Comparison of ENCODE assay signal across 17 cellular contexts in genomic region chr6:125524356-125524755, GRCh38.
DNase-seq lines count a peak whose midpoint lies in the region; ATAC-seq and TF ChIP-seq lines count a peak whose summit lies in the region.
"Had no signal": no experiment of that assay in that cellular context is flagged by ENCODE, and none has a peak within 500 bp of the region (broad histone marks: within the 10 kb centered on the region; RNA-seq: fewer than 3 reads in every experiment).

No MANE protein-coding gene starts in this region.

- no peak for DNase-seq in endothelial cell (ENCODE audit: low spot score)
- DNase-seq in pons (ENCODE audit: low spot score) = peak; percentile 55
- DNase-seq in immature natural killer cell = no peak
- DNase-seq in testis = no peak
- DNase-seq in Right ventricle myocardium superior = no peak
- DNase-seq in NCI-H1436 (lab: John Stamatoyannopoulos, UW) = no peak
- DNase-seq: ACHN; BE2C; C1 segment of cervical spinal cord; CD4-positive, CD25-positive, alpha-beta regulatory T cell; DMS79 treated with DMSO at 0.1 percent for 48 hours; GF-D8; HCEC 1CT; HFFc6 had no signal

- H3K27ac ChIP-seq in mesodermal cell (ENCODE audit: low read depth, low read length, severe bottlenecking) = peak overlapping the region; percentile 19
- H3K27ac ChIP-seq in testis = no peak overlapping the region
- H3K27ac ChIP-seq: HL-60 had no signal

- WGBS in mesodermal cell (ENCODE audit: insufficient coverage in 2 of 2), 2 experiments = 67% methylated on average over 1 of the region's 2 CpGs; no CpG with 5 or more reads in 1 of the 2 experiments
- WGBS in testis, 2 donors = 26 to 36% methylated on average over 2 of the region's 2 CpGs

- no peak overlapping the region for H3K4me3 ChIP-seq in mesodermal cell (ENCODE audit: extremely low read depth, insufficient read depth, low read length, poor library complexity, severe bottlenecking)
- H3K4me3 ChIP-seq in testis = no peak overlapping the region
- H3K4me3 ChIP-seq: GM23338 had no signal

- TF ChIP-seq POLR2A in testis (IDR thresholded peaks at IDR 0.05) = no peak

- H3K27me3 Mint-ChIP-seq in endothelial cell (ENCODE audit: unreplicated experiment) (peaks cover 3% of the 10 kb centered on the region), immature natural killer cell (ENCODE audit: low read depth in 3 of 3) (peaks cover 2 to 11% (median 5%) of the 10 kb centered on the region in 3 donors)

- peaks cover 40% of the 10 kb centered on the region for H3K4me1 Mint-ChIP-seq in endothelial cell (ENCODE audit: unreplicated experiment)
- no peaks in the 10 kb centered on the region for H3K4me1 Mint-ChIP-seq in immature natural killer cell
- H3K4me1 Mint-ChIP-seq: CD4-positive, CD25-positive, alpha-beta regulatory T cell had no signal

- H3K4me1 ChIP-seq in mesodermal cell (ENCODE audit: control insufficient read depth, insufficient read depth, low read length, poor library complexity, severe bottlenecking) = peaks cover 22% of the 10 kb centered on the region
- H3K4me1 ChIP-seq in testis = peaks cover 9% of the 10 kb centered on the region
- H3K4me1 ChIP-seq: BE2C had no signal

- H3K4me3 Mint-ChIP-seq in endothelial cell (ENCODE audit: unreplicated experiment) = no peak overlapping the region
- no peak overlapping the region for H3K4me3 Mint-ChIP-seq in immature natural killer cell
- H3K4me3 Mint-ChIP-seq: CD4-positive, CD25-positive, alpha-beta regulatory T cell; GM23338; HFFc6 had no signal

- no peaks in the 10 kb centered on the region for H3K27me3 ChIP-seq in testis

- intact Hi-C loops in testis (cut with DNase I; ENCODE audit: low total_unique reads) = no loop called here
- intact Hi-C loops in Right ventricle myocardium superior (cut with DNase I) = no loop called here

- TF ChIP-seq CTCF in endothelial cell (IDR thresholded peaks at IDR 0.05; ENCODE audit: unreplicated experiment) (no peak), testis (IDR thresholded peaks at IDR 0.05) (no peak)

- no peaks in the 10 kb centered on the region for H3K9me3 ChIP-seq in mesodermal cell (ENCODE audit: control insufficient read depth, low read length)
- no peaks in the 10 kb centered on the region for H3K9me3 ChIP-seq in testis
- H3K9me3 ChIP-seq: BE2C had no signal

- H3K36me3 Mint-ChIP-seq in endothelial cell (ENCODE audit: low read depth, unreplicated experiment) = no peaks in the 10 kb centered on the region
- no peaks in the 10 kb centered on the region for H3K36me3 Mint-ChIP-seq in immature natural killer cell
- H3K36me3 Mint-ChIP-seq: CD4-positive, CD25-positive, alpha-beta regulatory T cell had no signal

- H3K27ac Mint-ChIP-seq in endothelial cell (ENCODE audit: unreplicated experiment) (peak overlapping the region; percentile 46), immature natural killer cell (no peak overlapping the region)
- H3K27ac Mint-ChIP-seq: CD4-positive, CD25-positive, alpha-beta regulatory T cell; GM23338; HFFc6 had no signal

- ATAC-seq in Right ventricle myocardium superior (ENCODE audit: poor library complexity) = no peak
- ATAC-seq: GM23338 had no signal

- H3K9me3 Mint-ChIP-seq in endothelial cell (ENCODE audit: unreplicated experiment) (no peaks in the 10 kb centered on the region), immature natural killer cell (peaks cover 0 to 6% (median 0%) of the 10 kb centered on the region in 6 donors)
- H3K9me3 Mint-ChIP-seq: GM23338, HFFc6 had no signal

- H3K36me3 ChIP-seq in mesodermal cell (ENCODE audit: control insufficient read depth, insufficient read depth, low read length) (no peaks in the 10 kb centered on the region), testis (ENCODE audit: low read depth, missing control alignments) (no peaks in the 10 kb centered on the region)
- H3K36me3 ChIP-seq: BE2C had no signal
